Comparison of ENCODE assay signal across 33 cellular contexts in genomic region chr1:181594553-181594952, GRCh38.
"Had no signal": no experiment of that assay in that cellular context is flagged by ENCODE, and none has a peak within 500 bp of the region (broad histone marks: within the 10 kb centered on the region; RNA-seq: fewer than 3 reads in every experiment).

No MANE protein-coding gene starts in this region.

- H3K36me3 Mint-ChIP-seq: activated CD8-positive, alpha-beta memory T cell treated with anti-CD3 and anti-CD28 coated beads, Interleukin-2, amount 10 ng/mL, durations not matched to agents 7 days and 5 days; activated naive CD4-positive, alpha-beta T cell treated with anti-CD3 and anti-CD28 coated beads, Interleukin-2, amount 10 ng/mL, durations not matched to agents 7 days and 5 days; activated naive CD4-positive, alpha-beta T cell treated with anti-CD3 and anti-CD28 coated beads, Interleukin-2, amount 50 U/mL, for 24 hours; activated naive CD8-positive, alpha-beta T cell; activated naive CD8-positive, alpha-beta T cell treated with anti-CD3 and anti-CD28 coated beads, Interleukin-2, amount 10 ng/mL, durations not matched to agents 7 days and 5 days had no signal

- H3K9me3 Mint-ChIP-seq: activated CD4-positive, alpha-beta memory T cell treated with anti-CD3 and anti-CD28 coated beads, Interleukin-2, amount 10 ng/mL, durations not matched to agents 7 days and 5 days; activated CD4-positive, alpha-beta T cell treated with anti-CD3 and anti-CD28 coated beads, Interleukin-2, amount 10 ng/mL, durations not matched to agents 24 days and 14 days; activated naive CD4-positive, alpha-beta T cell treated with anti-CD3 and anti-CD28 coated beads, Interleukin-2, amount 10 ng/mL, durations not matched to agents 7 days and 5 days; activated naive CD4-positive, alpha-beta T cell treated with anti-CD3 and anti-CD28 coated beads, Interleukin-2, amount 50 U/mL, for 24 hours; activated T-helper 2 cell treated with anti-CD3 and anti-CD28 coated beads, Interferon-gamma antibody, Interleukin-2, Interleukin-4, amounts not matched to agents 10 μg/mL and 5 μg/mL and 100 μg/mL, durations not matched to agents 14 hours and 24 hours and 36 hours; brain; central memory CD8-positive, alpha-beta T cell; T-helper 1 cell treated with Interleukin-12 subunit alpha and Interleukin-12 subunit beta and Interleukin-4 antibody, amounts not matched to agents 30 μg/mL and 1 μg/mL, for 36 hours; T-helper 2 cell treated with Interferon-gamma antibody and Interleukin-4, amounts not matched to agents 5 μg/mL and 100 μg/mL, for 36 hours had no signal

- H3K36me3 ChIP-seq: ascending aorta, cardiac muscle cell had no signal

- H3K4me3 ChIP-seq: ascending aorta, cardiac muscle cell had no signal

- H3K27ac ChIP-seq: ascending aorta, cardiac muscle cell, VCaP had no signal

- H3K9me3 ChIP-seq: ascending aorta had no signal

- DNase-seq: activated B cell treated with CpG ODN at 0.5 μM for 24 hours; activated CD4-positive, alpha-beta memory T cell treated with anti-CD3 and anti-CD28 coated beads, Interleukin-2, amount 10 ng/mL, durations not matched to agents 7 days and 5 days; activated CD4-positive, alpha-beta T cell treated with anti-CD3 and anti-CD28 coated beads for 4 hours; activated CD4-positive, alpha-beta T cell treated with anti-CD3 and anti-CD28 coated beads, Interleukin-2, amount 10 ng/mL, durations not matched to agents 24 days and 14 days; activated CD4-positive, alpha-beta T cell treated with anti-CD3 and anti-CD28 coated beads, Interleukin-2, amount 50 U/mL, for 1 hour; activated CD4-positive, alpha-beta T cell treated with anti-CD3 and anti-CD28 coated beads, Interleukin-2, amount 50 U/mL, for 48 hours; activated CD4-positive, CD25-positive, alpha-beta regulatory T cell treated with anti-CD3 and anti-CD28 coated beads, Interleukin-2, amount 50 U/mL, for 72 hours; activated CD8-positive, alpha-beta memory T cell treated with anti-CD3 and anti-CD28 coated beads for 24 hours; activated CD8-positive, alpha-beta memory T cell treated with anti-CD3 and anti-CD28 coated beads, Interleukin-2, amount 10 ng/mL, durations not matched to agents 7 days and 5 days; activated CD8-positive, alpha-beta memory T cell treated with anti-CD3 and anti-CD28 coated beads, Interleukin-2, amount 50 U/mL, for 48 hours; activated CD8-positive, alpha-beta T cell treated with anti-CD3 and anti-CD28 coated beads, Interleukin-2, amount 10 ng/mL, durations not matched to agents 7 days and 5 days; activated effector memory CD4-positive, alpha-beta T cell treated with Interleukin-2 at 50 U/mL for 16 hours; activated gamma-delta T cell; activated naive CD4-positive, alpha-beta T cell treated with anti-CD3 and anti-CD28 coated beads, Interleukin-2, amount 10 ng/mL, durations not matched to agents 7 days and 5 days; activated naive CD4-positive, alpha-beta T cell treated with Interleukin-2 at 50 U/mL for 16 hours; activated naive CD8-positive, alpha-beta T cell treated with anti-CD3 and anti-CD28 coated beads, Interleukin-2, amount 10 ng/mL, durations not matched to agents 7 days and 5 days; activated naive CD8-positive, alpha-beta T cell treated with anti-CD3 and anti-CD28 coated beads, Interleukin-2, amount 50 U/mL, for 24 hours; activated T-cell treated with anti-CD3 and anti-CD28 coated beads, Interleukin-2, amount 50 U/mL, for 24 hours; activated T-cell treated with anti-CD3 and anti-CD28 coated beads, Interleukin-2, amount 50 U/mL, for 48 hours; cerebellar nuclear complex; T-helper 1 cell; T-helper 2 cell; T-helper 9 cell had no signal

- H3K4me3 Mint-ChIP-seq: activated B cell treated with CpG ODN at 0.5 μM for 24 hours; activated CD4-positive, alpha-beta memory T cell treated with anti-CD3 and anti-CD28 coated beads, Interleukin-2, amount 10 ng/mL, durations not matched to agents 7 days and 5 days; activated CD4-positive, alpha-beta T cell treated with anti-CD3 and anti-CD28 coated beads, Interleukin-2, amount 10 ng/mL, durations not matched to agents 24 days and 14 days; activated CD8-positive, alpha-beta memory T cell treated with anti-CD3 and anti-CD28 coated beads, Interleukin-2, amount 10 ng/mL, durations not matched to agents 7 days and 5 days; activated CD8-positive, alpha-beta T cell treated with anti-CD3 and anti-CD28 coated beads, Interleukin-2, amount 10 ng/mL, durations not matched to agents 7 days and 5 days; activated naive CD4-positive, alpha-beta T cell treated with anti-CD3 and anti-CD28 coated beads, Interleukin-2, amount 10 ng/mL, durations not matched to agents 7 days and 5 days; activated naive CD4-positive, alpha-beta T cell treated with anti-CD3 and anti-CD28 coated beads, Interleukin-2, amount 50 U/mL, for 24 hours; activated naive CD8-positive, alpha-beta T cell; activated naive CD8-positive, alpha-beta T cell treated with anti-CD3 and anti-CD28 coated beads, Interleukin-2, amount 10 ng/mL, durations not matched to agents 7 days and 5 days; activated naive CD8-positive, alpha-beta T cell treated with anti-CD3 and anti-CD28 coated beads, Interleukin-2, amount 50 U/mL, for 24 hours; activated T-cell treated with anti-CD3 and anti-CD28 coated beads, Interleukin-2, amount 50 U/mL, for 24 hours; brain; central memory CD8-positive, alpha-beta T cell; T-helper 1 cell treated with Interleukin-12 subunit alpha and Interleukin-12 subunit beta and Interleukin-4 antibody, amounts not matched to agents 30 μg/mL and 1 μg/mL, for 36 hours; T-helper 2 cell treated with Interferon-gamma antibody and Interleukin-4, amounts not matched to agents 5 μg/mL and 100 μg/mL, for 36 hours had no signal

- ATAC-seq: activated CD8-positive, alpha-beta memory T cell treated with anti-CD3 and anti-CD28 coated beads, Interleukin-2, amount 10 ng/mL, durations not matched to agents 7 days and 5 days; activated CD8-positive, alpha-beta T cell treated with anti-CD3 and anti-CD28 coated beads, Interleukin-2, amount 10 ng/mL, durations not matched to agents 7 days and 5 days; activated naive CD8-positive, alpha-beta T cell treated with anti-CD3 and anti-CD28 coated beads, Interleukin-2, amount 50 U/mL, for 24 hours had no signal

- H3K27me3 ChIP-seq: ascending aorta, cardiac muscle cell had no signal

- H3K4me1 Mint-ChIP-seq: activated B cell treated with CpG ODN at 0.5 μM for 24 hours; activated CD4-positive, alpha-beta memory T cell treated with anti-CD3 and anti-CD28 coated beads, Interleukin-2, amount 10 ng/mL, durations not matched to agents 7 days and 5 days; activated CD4-positive, alpha-beta T cell treated with anti-CD3 and anti-CD28 coated beads, Interleukin-2, amount 10 ng/mL, durations not matched to agents 24 days and 14 days; activated CD8-positive, alpha-beta memory T cell treated with anti-CD3 and anti-CD28 coated beads, Interleukin-2, amount 10 ng/mL, durations not matched to agents 7 days and 5 days; activated naive CD4-positive, alpha-beta T cell treated with anti-CD3 and anti-CD28 coated beads, Interleukin-2, amount 10 ng/mL, durations not matched to agents 7 days and 5 days; activated naive CD4-positive, alpha-beta T cell treated with anti-CD3 and anti-CD28 coated beads, Interleukin-2, amount 50 U/mL, for 24 hours; activated naive CD8-positive, alpha-beta T cell treated with anti-CD3 and anti-CD28 coated beads, Interleukin-2, amount 10 ng/mL, durations not matched to agents 7 days and 5 days; activated naive CD8-positive, alpha-beta T cell treated with anti-CD3 and anti-CD28 coated beads, Interleukin-2, amount 50 U/mL, for 24 hours; central memory CD8-positive, alpha-beta T cell had no signal

- H3K27ac Mint-ChIP-seq: activated B cell treated with CpG ODN at 0.5 μM for 24 hours; activated CD4-positive, alpha-beta memory T cell treated with anti-CD3 and anti-CD28 coated beads, Interleukin-2, amount 10 ng/mL, durations not matched to agents 7 days and 5 days; activated CD4-positive, alpha-beta T cell treated with anti-CD3 and anti-CD28 coated beads, Interleukin-2, amount 10 ng/mL, durations not matched to agents 24 days and 14 days; activated CD8-positive, alpha-beta memory T cell treated with anti-CD3 and anti-CD28 coated beads, Interleukin-2, amount 10 ng/mL, durations not matched to agents 7 days and 5 days; activated CD8-positive, alpha-beta T cell treated with anti-CD3 and anti-CD28 coated beads, Interleukin-2, amount 10 ng/mL, durations not matched to agents 7 days and 5 days; activated naive CD4-positive, alpha-beta T cell treated with anti-CD3 and anti-CD28 coated beads, Interleukin-2, amount 10 ng/mL, durations not matched to agents 7 days and 5 days; activated naive CD4-positive, alpha-beta T cell treated with anti-CD3 and anti-CD28 coated beads, Interleukin-2, amount 50 U/mL, for 24 hours; activated naive CD8-positive, alpha-beta T cell; activated naive CD8-positive, alpha-beta T cell treated with anti-CD3 and anti-CD28 coated beads, Interleukin-2, amount 10 ng/mL, durations not matched to agents 7 days and 5 days; activated naive CD8-positive, alpha-beta T cell treated with anti-CD3 and anti-CD28 coated beads, Interleukin-2, amount 50 U/mL, for 24 hours; activated T-cell treated with anti-CD3 and anti-CD28 coated beads, Interleukin-2, amount 50 U/mL, for 24 hours; activated T-helper 2 cell treated with anti-CD3 and anti-CD28 coated beads, Interferon-gamma antibody, Interleukin-2, Interleukin-4, amounts not matched to agents 10 μg/mL and 5 μg/mL and 100 μg/mL, durations not matched to agents 14 hours and 24 hours and 36 hours; brain; T-helper 1 cell treated with Interleukin-12 subunit alpha and Interleukin-12 subunit beta and Interleukin-4 antibody, amounts not matched to agents 30 μg/mL and 1 μg/mL, for 36 hours; T-helper 2 cell treated with Interferon-gamma antibody and Interleukin-4, amounts not matched to agents 5 μg/mL and 100 μg/mL, for 36 hours had no signal

- H3K4me1 ChIP-seq: ascending aorta had no signal
